In the genomic region with DNA sequence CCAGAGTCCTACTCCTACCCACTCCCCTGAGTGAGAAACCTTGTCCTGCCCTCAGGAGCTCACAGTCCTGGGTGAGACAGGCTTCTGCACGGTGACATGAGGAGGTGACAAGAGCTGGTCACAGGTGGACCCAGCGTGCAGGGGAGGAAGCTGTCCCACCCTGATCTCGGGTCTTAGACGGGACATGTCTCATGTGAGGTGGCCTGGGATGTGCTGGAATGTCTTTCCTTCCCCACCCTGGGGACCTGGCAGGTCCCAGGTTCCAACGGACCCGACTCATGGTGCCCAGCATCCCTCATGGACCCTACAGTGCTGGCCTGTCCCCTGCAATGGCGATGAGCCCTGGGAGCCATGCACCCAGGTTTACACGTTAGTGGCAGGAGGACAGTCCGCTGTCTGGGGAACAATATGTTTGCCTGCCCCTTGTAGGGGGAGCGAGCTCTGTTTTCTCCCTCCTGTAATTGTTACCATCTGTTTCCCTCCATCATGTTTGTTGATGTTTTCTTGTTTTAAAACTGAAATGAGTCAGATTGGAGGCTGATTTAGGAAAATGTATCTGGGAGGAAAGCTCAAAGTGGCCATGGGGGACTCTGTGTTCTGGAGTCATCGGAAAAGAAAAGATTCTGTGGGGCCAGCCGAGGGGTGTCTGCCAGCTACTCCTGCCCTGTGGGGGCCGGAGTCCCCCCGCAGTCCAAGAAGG, we compare ENCODE assay signal across 17 cellular contexts.
A peak's percentile ranks its signal among the peaks of the same experiment; 100 is the strongest.
DNase-seq lines count a peak whose midpoint lies in the region; ATAC-seq, FAIRE-seq and TF ChIP-seq lines count a peak whose summit lies in the region.
"Had no signal": no experiment of that assay in that cellular context is flagged by ENCODE, and none has a peak within 500 bp of the region (broad histone marks: within the 10 kb centered on the region; RNA-seq: fewer than 3 reads in every experiment).

No MANE protein-coding gene starts in this region.

- no peak for TF ChIP-seq EP300 in sigmoid colon (IDR thresholded peaks at IDR 0.05)

- no peak overlapping the region for H3K9ac ChIP-seq in kidney (ENCODE audit: low read length in 2 of 2)

- no peaks in the 10 kb centered on the region for H3K36me3 ChIP-seq in kidney (ENCODE audit: control insufficient read depth in 1 of 2, insufficient read depth in 2 of 2, low read length in 2 of 2)
- H3K36me3 ChIP-seq in sigmoid colon = no peaks in the 10 kb centered on the region
- H3K36me3 ChIP-seq: HAP-1 had no signal

- H3K9me3 ChIP-seq in kidney (ENCODE audit: control insufficient read depth in 1 of 2, low read length in 2 of 2) (peaks cover 3 to 9% of the 10 kb centered on the region in 2 donors), sigmoid colon (peaks cover 0 to 4% (median 0%) of the 10 kb centered on the region in 4 donors)

- H3K27me3 ChIP-seq in sigmoid colon = no peaks in the 10 kb centered on the region

- H3K4me3 ChIP-seq in kidney (ENCODE audit: low read length in 2 of 2) (no peak overlapping the region), sigmoid colon (no peak overlapping the region)
- H3K4me3 ChIP-seq: HAP-1 had no signal

- ATAC-seq in esophagus mucosa = peak; percentile 14
- ATAC-seq in GM18519 (IDR thresholded peaks at IDR 0.05; ENCODE audit: low FRiP score, unreplicated experiment) = no peak
- ATAC-seq: Panc1, Right ventricle myocardium inferior had no signal

- intact Hi-C loops in kidney (cut with DNase I) = no loop called here
- intact Hi-C loops in sigmoid colon (cut with DNase I) = loop anchor here (5.0 kb wide), 1 partner anchor 39 kb away; no protein-coding TSS in a partner anchor

- WGBS in sigmoid colon, 2 donors = 88 to 92% methylated on average over 14 of the region's 14 CpGs

- no peaks in the 10 kb centered on the region for H3K4me1 ChIP-seq in kidney (ENCODE audit: control insufficient read depth in 1 of 2, insufficient read depth in 1 of 2, low read depth in 1 of 2, low read length in 2 of 2)
- peaks cover 0 to 72% (median 49%) of the 10 kb centered on the region in 4 donors for H3K4me1 ChIP-seq in sigmoid colon
- H3K4me1 ChIP-seq: HAP-1 had no signal

- no peak for TF ChIP-seq CTCF in kidney (IDR thresholded peaks at IDR 0.05; ENCODE audit: borderline replicate concordance, extremely low read depth, insufficient read depth)
- no peak for TF ChIP-seq CTCF in sigmoid colon (IDR thresholded peaks at IDR 0.05)

- FAIRE-seq in kidney (lab: Jason Lieb, UNC) = no peak

- no peak for TF ChIP-seq POLR2A in sigmoid colon (IDR thresholded peaks at IDR 0.05)

- H3K27ac ChIP-seq in kidney (ENCODE audit: low read depth in 2 of 2, low read length in 2 of 2) (no peak overlapping the region), sigmoid colon (peak overlapping the region in 3 of 4 donors; percentile 91 to 96 (median 95))

- DNase-seq in NCI-H1694 (lab: John Stamatoyannopoulos, UW) (peak; percentile 28), kidney (peak; percentile 9), sigmoid colon (peak; percentile 57), RPMI8226 (no peak), A172 (ENCODE audit: low spot score) (no peak)
- DNase-seq in activated CD4-positive, alpha-beta T cell treated with anti-CD3 and anti-CD28 coated beads, Interleukin-2, amount 50 U/mL, for 1 hour = no peak
- DNase-seq: Calu3; CD4-positive, alpha-beta memory T cell; DMS53; NCI-H1417; NCI-H2081; NCI-H524 had no signal

Comparison
In these comparisons a context has a peak if more than half of its experiments do, and no peak if none do; other contexts are left out.
1. DNase-seq: peak in NCI-H1694 (single experiment), kidney (single experiment) and sigmoid colon (single experiment); none in activated CD4-positive, alpha-beta T cell treated with anti-CD3 and anti-CD28 coated beads, Interleukin-2, amount 50 U/mL, for 1 hour (single experiment), RPMI8226 (single experiment) and A172 (single experiment).
2. H3K27ac ChIP-seq: peak in sigmoid colon (3 of 4); none in kidney (0 of 2).